ENCODE assay signal across 8 cellular contexts in the genomic region with DNA sequence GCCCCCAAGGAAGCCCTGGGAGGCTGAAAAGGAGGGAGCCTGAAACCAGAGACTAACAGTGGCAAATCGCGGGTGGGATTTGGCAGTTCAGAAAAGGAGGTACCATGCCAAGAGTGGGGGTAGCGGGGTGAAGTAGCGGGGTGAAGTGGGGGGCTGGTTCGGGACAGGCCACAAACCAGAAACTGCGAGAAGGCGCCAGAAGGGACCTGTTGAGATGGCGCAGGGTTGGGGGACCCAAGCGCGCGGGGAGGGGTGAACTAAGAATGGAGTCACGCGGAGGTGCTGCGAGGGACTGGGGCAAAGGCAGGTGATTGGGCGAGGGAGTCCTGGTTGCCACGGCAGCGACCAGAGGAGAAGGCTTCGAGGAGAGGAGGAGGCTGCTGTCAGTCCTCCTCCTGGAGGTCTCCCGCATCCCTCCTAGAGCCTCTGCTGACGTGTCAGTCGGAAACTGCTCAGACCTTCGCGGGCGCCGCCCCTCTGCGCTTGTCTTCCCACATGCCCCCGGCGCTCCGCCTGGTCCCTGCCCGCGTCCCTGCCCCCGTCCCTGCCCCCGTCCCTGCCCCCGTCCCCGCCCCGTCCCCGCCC. TPM values are rescaled to one million over a fixed set of nuclear protein-coding genes. Genes with fewer than 3 reads are reported as not detected.
A peak's percentile ranks its signal among the peaks of the same experiment; 100 is the strongest.
DNase-seq lines count a peak whose midpoint lies in the region; ATAC-seq and TF ChIP-seq lines count a peak whose summit lies in the region.

No MANE protein-coding gene starts in this region.

- H3K27ac ChIP-seq in PC-9: 0 out of 2 replicates have a peak overlapping the region, but pooled peaks have one; percentile 14
- H3K27ac ChIP-seq in esophagus muscularis mucosa (replicated peaks in 1 of 4): peak overlapping the region; percentile 68 to 92 (median 78)

- no peak for TF ChIP-seq POLR2A in esophagus muscularis mucosa (IDR thresholded peaks at IDR 0.05; ENCODE audit: low read depth)

- ATAC-seq in GM21786 (IDR thresholded peaks at IDR 0.05; ENCODE audit: unreplicated experiment): peak; percentile 83

- WGBS in esophagus muscularis mucosa: 4% methylated on average over 19 of the region's 37 CpGs

- peak overlapping the region; percentile 72 for H3K4me2 ChIP-seq in PC-9

- CTCF ChIA-PET in PC-9 (lab: Charles Lee): no interaction called here

- H3K4me1 ChIP-seq in PC-9 (replicated peaks; ENCODE audit: insufficient read depth): peaks cover 6% of the 10 kb centered on the region
- H3K4me1 ChIP-seq in esophagus muscularis mucosa: peaks cover 4 to 30% (median 21%) of the 10 kb centered on the region in 4 donors

- TSS peak; percentile 89 for BruUV-seq in PC-9 (replicated peaks; lab: Mats Ljungman, UMichigan)

- H3K36me3 ChIP-seq in PC-9 (ENCODE audit: low read depth): 0 out of 2 replicates have a peak, but pooled peaks cover 4% of the 10 kb centered on the region
- peaks cover 0 to 13% (median 9%) of the 10 kb centered on the region in 4 donors for H3K36me3 ChIP-seq in esophagus muscularis mucosa

- POLR2A ChIA-PET in PC-9 (lab: Charles Lee; ENCODE audit: unreplicated experiment): interaction anchor here (0.5 to 0.6 kb wide), 2 partner anchors 28 to 1882 kb away, joined by 4 to 6 read pairs; a partner anchor contains a TSS

- TF ChIP-seq EP300 in esophagus muscularis mucosa (IDR thresholded peaks at IDR 0.05): no peak

- H3F3A ChIP-seq in PC-9 (ENCODE audit: insufficient read depth, low read depth): peaks cover 14% of the 10 kb centered on the region; the same call in 1 of the 2 replicates

- H3K79me2 ChIP-seq in PC-9 (ENCODE audit: low read depth): peaks cover 29% of the 10 kb centered on the region

- TF ChIP-seq CTCF in PC-9 (conservative IDR thresholded peaks at IDR 0.05) (no peak), esophagus muscularis mucosa (IDR thresholded peaks at IDR 0.05) (no peak)

- H3K9me2 ChIP-seq in PC-9 (ENCODE audit: insufficient read depth): no peaks in the 10 kb centered on the region

- DNase-seq in DMS53 (lab: John Stamatoyannopoulos, UW) (peak; percentile 98), KG1 (lab: John Stamatoyannopoulos, UW) (peak; percentile 38), PC-9 (peak; percentile 88 to 90), esophagus muscularis mucosa (ENCODE audit: extremely low spot score) (peak; percentile 96), myocyte (ENCODE audit: low read depth) (peak; percentile 89)
- peak; percentile 82 to 89 for DNase-seq in activated T-cell treated with anti-CD3 and anti-CD28 coated beads, Interleukin-2, amount 50 U/mL, for 48 hours
- DNase-seq in stimulated activated CD8-positive, alpha-beta memory T cell treated with anti-CD3 and anti-CD28 coated beads, Interleukin-7, amount 100 ng/mL, for 24 hours (ENCODE audit: low read depth): peak; percentile 76

- intact Hi-C loops in PC-9 (cut with micrococcal nuclease; ENCODE audit: unreplicated experiment): loop anchor here (2.0 kb wide), 1 partner anchor 29 kb away; a partner anchor contains a TSS
- intact Hi-C loops in esophagus muscularis mucosa (cut with DNase I): loop anchor here (5.0 kb wide), 1 partner anchor 150 kb away; no protein-coding TSS in a partner anchor

- H3K27me3 ChIP-seq in PC-9 (ENCODE audit: insufficient read depth, low read depth) (no peaks in the 10 kb centered on the region), esophagus muscularis mucosa (no peaks in the 10 kb centered on the region)

- H3K9me3 ChIP-seq in PC-9 (ENCODE audit: insufficient read depth, low read depth): no peaks in the 10 kb centered on the region; the same call in 1 of the 2 replicates
- H3K9me3 ChIP-seq in esophagus muscularis mucosa: no peaks in the 10 kb centered on the region

- H2AFZ ChIP-seq in PC-9: peak overlapping the region; percentile 83

- H3K4me3 ChIP-seq in PC-9 (peak overlapping the region; percentile 43; the same call in 1 of the 2 replicates), esophagus muscularis mucosa (peak overlapping the region; percentile 91 to 100 (median 98))

- H4K20me1 ChIP-seq in PC-9 (ENCODE audit: insufficient read depth): no peaks in the 10 kb centered on the region

RNA-seq across cellular contexts. Expression of a gene that starts 0.4 kb away (rescaled TPM):
- 61.3 and 65.1 TPM in 2 replicates for total RNA-seq in PC-9 (2021)
- total RNA-seq in esophagus muscularis mucosa: 10 to 100 TPM; 36.1 to 53.0 (median 49.0) TPM
- total RNA-seq in myocyte: 44.4 and 59.0 TPM in 2 replicates
- polyA plus RNA-seq in myocyte (2012): 25.2 TPM

RNA-seq across cellular contexts. Expression of a gene that starts 27.7 kb away (rescaled TPM):
- total RNA-seq in PC-9 (2021): 18.4 and 19.3 TPM in 2 replicates
- total RNA-seq in esophagus muscularis mucosa: 1 to 10 TPM; 2.5 to 4.5 (median 3.9) TPM
- 8.3 and 9.1 TPM in 2 replicates for total RNA-seq in myocyte
- polyA plus RNA-seq in myocyte (2012): 3.9 TPM

Comparison
In these comparisons a context has a peak if more than half of its experiments do, and no peak if none do; other contexts are left out.
1. Peak in every context shown above with its lines: DNase-seq, ATAC-seq, H3K4me3 ChIP-seq and H3K27ac ChIP-seq.
2. DNase-seq: peak in every context shown above with its lines; median percentile 98 in DMS53; 96 in esophagus muscularis mucosa; 89 in PC-9; 89 in myocyte; 86 in activated T-cell treated with anti-CD3 and anti-CD28 coated beads, Interleukin-2, amount 50 U/mL, for 48 hours; 76 in stimulated activated CD8-positive, alpha-beta memory T cell treated with anti-CD3 and anti-CD28 coated beads, Interleukin-7, amount 100 ng/mL, for 24 hours; 38 in KG1.